In genomic region chr19:43526884-43527859, GRCh38 we compare ENCODE assay signal across 8 cellular contexts. TPM values are rescaled to one million over a fixed set of nuclear protein-coding genes. Genes with fewer than 3 reads are reported as not detected.
DNase-seq lines count a peak whose midpoint lies in the region; ATAC-seq and TF ChIP-seq lines count a peak whose summit lies in the region.

Gene ETHE1 (minus strand): TSS chr19:43527201. CDS start chr19:43527177, 24 bp downstream.

- peak within 1 kb of the TSS; percentile 76 for H3K4me2 ChIP-seq in KMS-11

- POLR2A ChIA-PET in CD4-positive, alpha-beta memory T cell (lab: Charles Lee; ENCODE audit: partially characterized antibody) = interaction anchor here (0.6 to 4.5 kb wide), 13 partner anchors 9 to 97 kb away, joined by 3 to 33 read pairs (median 3); partner anchors contain the start of gene XRCC1

- H4K20me1 ChIP-seq in KMS-11 (ENCODE audit: insufficient read depth) = no peaks in the 10 kb centered on the region

- H3K9ac ChIP-seq in KMS-11 (peak within 1 kb of the TSS; percentile 58; the same call in 1 of the 2 replicates), SK-N-MC (ENCODE audit: insufficient read length) (peak within 1 kb of the TSS; percentile 69)

- no peaks in the 10 kb centered on the region for H3K9me3 Mint-ChIP-seq in CD4-positive, alpha-beta memory T cell
- no peaks in the 10 kb centered on the region for H3K9me3 Mint-ChIP-seq in activated naive CD4-positive, alpha-beta T cell treated with anti-CD3 and anti-CD28 coated beads, Interleukin-2, amount 50 U/mL, for 24 hours

- no peaks in the 10 kb centered on the region for H3K79me2 ChIP-seq in KMS-11 (ENCODE audit: insufficient read depth, low read depth)

- peak; percentile 74 for ATAC-seq in GM21390 (IDR thresholded peaks at IDR 0.05; ENCODE audit: unreplicated experiment)

- H3K36me3 ChIP-seq in CD4-positive, alpha-beta memory T cell (ENCODE audit: insufficient read depth, low read length) = no peaks in the 10 kb centered on the region
- no peaks in the 10 kb centered on the region for H3K36me3 ChIP-seq in KMS-11 (ENCODE audit: insufficient read depth)
- no peaks in the 10 kb centered on the region for H3K36me3 ChIP-seq in SK-N-MC (ENCODE audit: insufficient read depth, low read length)
- no peaks in the 10 kb centered on the region for H3K36me3 ChIP-seq in thymus (ENCODE audit: control insufficient read depth, insufficient read depth)

- no peaks in the 10 kb centered on the region for H3K27me3 ChIP-seq in CD4-positive, alpha-beta memory T cell (ENCODE audit: insufficient read depth, low read length)
- no peaks in the 10 kb centered on the region for H3K27me3 ChIP-seq in KMS-11 (ENCODE audit: insufficient read depth, low read depth)
- no peaks in the 10 kb centered on the region for H3K27me3 ChIP-seq in thymus (ENCODE audit: control insufficient read depth, insufficient read depth)

- H3K27ac ChIP-seq in CD4-positive, alpha-beta memory T cell (ENCODE audit: low read depth, low read length) = peak within 1 kb of the TSS; percentile 67
- H3K27ac ChIP-seq in KMS-11 (no peak within 1 kb of the TSS), SK-N-MC (no peak within 1 kb of the TSS), thymus (ENCODE audit: low read depth) (peak within 1 kb of the TSS; percentile 88)

- CTCF ChIA-PET in CD4-positive, alpha-beta memory T cell (lab: Charles Lee; ENCODE audit: partially characterized antibody) = interaction anchor here (1.1 to 21.6 kb wide), 6 partner anchors 8 to 88 kb away, joined by 3 to 835 read pairs (median 13); partner anchors contain the start of gene IRGQ

- peak; percentile 52 to 68 (median 57) for DNase-seq in CD4-positive, alpha-beta memory T cell
- DNase-seq in SK-N-MC (ENCODE audit: low read depth, low spot score) = no peak
- no peak for DNase-seq in glomerular endothelial cell (ENCODE audit: extremely low read depth, low read depth, low spot score)
- DNase-seq in nucleus accumbens (lab: John Stamatoyannopoulos, UW) = peak in 53 of 56 donors; percentile 9 to 87 (median 63)

- H3K4me3 ChIP-seq in CD4-positive, alpha-beta memory T cell (ENCODE audit: low read length in 2 of 2) = peak within 1 kb of the TSS; percentile 60 to 90
- H3K4me3 ChIP-seq in KMS-11 (IDR thresholded peaks at IDR 0.05; ENCODE audit: insufficient read depth, low read depth, low read length) (no peak within 1 kb of the TSS), SK-N-MC (peak within 1 kb of the TSS; percentile 83), thymus (ENCODE audit: low read length) (peak within 1 kb of the TSS; percentile 95)

- H3K36me3 Mint-ChIP-seq in CD4-positive, alpha-beta memory T cell = peaks cover 0 to 9% of the 10 kb centered on the region in 2 donors
- no peaks in the 10 kb centered on the region for H3K36me3 Mint-ChIP-seq in activated naive CD4-positive, alpha-beta T cell treated with anti-CD3 and anti-CD28 coated beads, Interleukin-2, amount 50 U/mL, for 24 hours

- peaks cover 27% of the 10 kb centered on the region for H3K4me1 ChIP-seq in CD4-positive, alpha-beta memory T cell (ENCODE audit: insufficient read depth, low read length)
- peaks cover 17% of the 10 kb centered on the region for H3K4me1 ChIP-seq in KMS-11 (ENCODE audit: low read depth, poor library complexity, severe bottlenecking)
- H3K4me1 ChIP-seq in thymus (ENCODE audit: control insufficient read depth, insufficient read depth, low read length) = peaks cover 7% of the 10 kb centered on the region

- H3K4me1 Mint-ChIP-seq in CD4-positive, alpha-beta memory T cell = peaks cover 17 to 36% (median 22%) of the 10 kb centered on the region in 4 donors
- H3K4me1 Mint-ChIP-seq in activated naive CD4-positive, alpha-beta T cell treated with anti-CD3 and anti-CD28 coated beads, Interleukin-2, amount 50 U/mL, for 24 hours = peaks cover 21% of the 10 kb centered on the region

- peak within 1 kb of the TSS; percentile 93 for H2AFZ ChIP-seq in KMS-11 (ENCODE audit: low read depth)

- intact Hi-C loops in CD4-positive, alpha-beta memory T cell (cut with micrococcal nuclease) = loop anchor here (2.0 kb wide), 1 partner anchor 68 kb away; no protein-coding TSS in a partner anchor

- WGBS in thymus = 8% methylated on average over 54 of the region's 54 CpGs

- peak within 1 kb of the TSS; percentile 75 to 94 (median 80) for H3K4me3 Mint-ChIP-seq in CD4-positive, alpha-beta memory T cell
- peak within 1 kb of the TSS; percentile 96 for H3K4me3 Mint-ChIP-seq in activated naive CD4-positive, alpha-beta T cell treated with anti-CD3 and anti-CD28 coated beads, Interleukin-2, amount 50 U/mL, for 24 hours

- no peak for TF ChIP-seq CTCF in KMS-11 (conservative IDR thresholded peaks at IDR 0.05; ENCODE audit: low read depth, low read length)

- H3K27ac Mint-ChIP-seq in CD4-positive, alpha-beta memory T cell = peak within 1 kb of the TSS; percentile 37 to 94 (median 88)
- peak within 1 kb of the TSS; percentile 95 for H3K27ac Mint-ChIP-seq in activated naive CD4-positive, alpha-beta T cell treated with anti-CD3 and anti-CD28 coated beads, Interleukin-2, amount 50 U/mL, for 24 hours

- no peaks in the 10 kb centered on the region for H3K9me3 ChIP-seq in CD4-positive, alpha-beta memory T cell (ENCODE audit: control insufficient read depth in 1 of 2, low read length in 2 of 2)
- H3K9me3 ChIP-seq in SK-N-MC (ENCODE audit: low read depth, low read length) = no peaks in the 10 kb centered on the region
- no peaks in the 10 kb centered on the region for H3K9me3 ChIP-seq in thymus (ENCODE audit: control insufficient read depth)

- no peaks in the 10 kb centered on the region for H3K27me3 Mint-ChIP-seq in CD4-positive, alpha-beta memory T cell
- no peaks in the 10 kb centered on the region for H3K27me3 Mint-ChIP-seq in activated naive CD4-positive, alpha-beta T cell treated with anti-CD3 and anti-CD28 coated beads, Interleukin-2, amount 50 U/mL, for 24 hours

RNA-seq across cellular contexts. Expression of gene ETHE1, which starts in this region (rescaled TPM):
- total RNA-seq in CD4-positive, alpha-beta memory T cell = 10 to 100 TPM; 23.9 to 29.1 TPM
- 10 to 100 TPM; 79.1 to 80.7 TPM for polyA plus RNA-seq in CD4-positive, alpha-beta memory T cell
- 44.6 and 76.0 TPM in 2 replicates for total RNA-seq in glomerular endothelial cell
- 44.8 TPM for polyA plus RNA-seq in thymus

Comparison
In these comparisons a context has a peak if more than half of its experiments do, and no peak if none do; other contexts are left out.
1. DNase-seq: peak in CD4-positive, alpha-beta memory T cell (5 of 5) and nucleus accumbens (53 of 56); none in SK-N-MC (single experiment) and glomerular endothelial cell (single experiment).
2. H3K27ac ChIP-seq: peak in CD4-positive, alpha-beta memory T cell (single experiment) and thymus (single experiment); none in KMS-11 (single experiment) and SK-N-MC (single experiment).